In the genomic region with DNA sequence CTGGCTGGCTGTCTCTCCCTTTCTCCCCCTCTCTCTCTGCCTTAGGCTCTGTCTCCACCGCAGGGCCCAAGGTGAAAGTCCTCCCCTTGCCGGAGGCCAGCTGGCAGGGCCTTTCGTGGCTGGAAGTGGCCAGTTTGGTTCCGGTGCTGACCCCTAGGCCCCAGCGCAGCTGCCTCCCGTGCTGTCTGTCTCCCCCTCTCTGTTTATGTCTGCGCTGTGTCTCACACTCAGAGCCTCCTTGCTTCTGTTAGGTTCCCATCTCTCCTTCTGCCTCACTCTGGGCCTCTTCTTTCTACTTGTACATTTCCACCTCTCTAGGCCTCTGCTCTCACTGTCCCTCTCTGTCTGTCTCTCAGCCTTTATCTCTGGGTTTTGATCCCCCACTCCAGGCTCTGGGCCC, we compare ENCODE assay signal across 10 cellular contexts. TPM values are rescaled to one million over a fixed set of nuclear protein-coding genes. Genes with fewer than 3 reads are reported as not detected.
DNase-seq lines count a peak whose midpoint lies in the region; ATAC-seq, FAIRE-seq and TF ChIP-seq lines count a peak whose summit lies in the region.
"Had no signal": no experiment of that assay in that cellular context is flagged by ENCODE, and none has a peak within 500 bp of the region (broad histone marks: within the 10 kb centered on the region; RNA-seq: fewer than 3 reads in every experiment).

No MANE protein-coding gene starts in this region.

- peak overlapping the region; percentile 73 to 89 (median 84) for H3K27ac Mint-ChIP-seq in CD4-positive, alpha-beta memory T cell
- peak overlapping the region; percentile 100 for H3K27ac Mint-ChIP-seq in osteocyte (ENCODE audit: unreplicated experiment)

- H3K27ac ChIP-seq in CD4-positive, alpha-beta memory T cell (ENCODE audit: low read depth, low read length) = no peak overlapping the region
- H3K27ac ChIP-seq in RWPE2 (ENCODE audit: poor library complexity, severe bottlenecking) (peak overlapping the region; percentile 91), esophagus muscularis mucosa (replicated peaks in 1 of 4) (peak overlapping the region; percentile 78 to 86 (median 84))

- H3K9me3 ChIP-seq in CD4-positive, alpha-beta memory T cell (ENCODE audit: control insufficient read depth in 1 of 2, low read length in 2 of 2) = no peaks in the 10 kb centered on the region
- H3K9me3 ChIP-seq in RWPE2 (ENCODE audit: severe bottlenecking) = no peaks in the 10 kb centered on the region
- no peaks in the 10 kb centered on the region for H3K9me3 ChIP-seq in esophagus muscularis mucosa

- no peak for TF ChIP-seq CTCF in RWPE2 (IDR thresholded peaks at IDR 0.05; ENCODE audit: poor library complexity, severe bottlenecking)
- no peak for TF ChIP-seq CTCF in esophagus muscularis mucosa (IDR thresholded peaks at IDR 0.05)
- TF ChIP-seq CTCF in osteocyte (IDR thresholded peaks at IDR 0.05) = no peak

- H3K27me3 Mint-ChIP-seq in CD4-positive, alpha-beta memory T cell = no peaks in the 10 kb centered on the region
- H3K27me3 Mint-ChIP-seq in osteocyte (ENCODE audit: unreplicated experiment) = no peaks in the 10 kb centered on the region

- H3K36me3 ChIP-seq in CD4-positive, alpha-beta memory T cell (ENCODE audit: insufficient read depth, low read length) = peaks cover 57% of the 10 kb centered on the region
- H3K36me3 ChIP-seq in RWPE2 (ENCODE audit: low read depth) (peaks cover 29% of the 10 kb centered on the region), esophagus muscularis mucosa (peaks cover 15 to 49% (median 45%) of the 10 kb centered on the region in 4 donors)

- H3K4me3 Mint-ChIP-seq in CD4-positive, alpha-beta memory T cell = no peak overlapping the region
- H3K4me3 Mint-ChIP-seq in osteocyte (ENCODE audit: unreplicated experiment) = peak overlapping the region; percentile 66

- peaks cover 28% of the 10 kb centered on the region for H3K4me1 ChIP-seq in CD4-positive, alpha-beta memory T cell (ENCODE audit: insufficient read depth, low read length)
- H3K4me1 ChIP-seq in RWPE2 (ENCODE audit: insufficient read depth, poor library complexity, severe bottlenecking) (peaks cover 44% of the 10 kb centered on the region), esophagus muscularis mucosa (peaks cover 66 to 71% (median 69%) of the 10 kb centered on the region in 4 donors)

- H3K4me1 Mint-ChIP-seq in CD4-positive, alpha-beta memory T cell = peaks cover 19 to 76% (median 32%) of the 10 kb centered on the region in 4 donors
- peaks cover 76% of the 10 kb centered on the region for H3K4me1 Mint-ChIP-seq in osteocyte (ENCODE audit: unreplicated experiment)

- intact Hi-C loops in CD4-positive, alpha-beta memory T cell (cut with micrococcal nuclease) = no loop called here
- intact Hi-C loops in esophagus muscularis mucosa (cut with DNase I) = no loop called here

- no peak for TF ChIP-seq EP300 in esophagus muscularis mucosa (IDR thresholded peaks at IDR 0.05)

- FAIRE-seq in HTR-8/SVneo (lab: Jason Lieb, UNC) = no peak
- FAIRE-seq: GM18507 had no signal

- TF ChIP-seq POLR2A in esophagus muscularis mucosa (IDR thresholded peaks at IDR 0.05; ENCODE audit: low read depth) = no peak

- no peak for DNase-seq in CD4-positive, alpha-beta memory T cell
- DNase-seq in RWPE2 (ENCODE audit: low spot score) = no peak
- DNase-seq in esophagus muscularis mucosa (ENCODE audit: extremely low spot score) = no peak
- DNase-seq in osteocyte (ENCODE audit: extremely low spot score, unreplicated experiment) = no peak
- no peak for DNase-seq in COLO829 (ENCODE audit: low spot score)
- no peak for DNase-seq in HTR-8/SVneo (ENCODE audit: insufficient read length, low spot score)
- DNase-seq in SW 1271 (lab: John Stamatoyannopoulos, UW) = no peak
- DNase-seq: NCI-H510A had no signal

- ATAC-seq in RWPE2 (ENCODE audit: low read depth) (no peak), GM19395 (IDR thresholded peaks at IDR 0.05; ENCODE audit: unreplicated experiment) (no peak)

- POLR2A ChIA-PET in CD4-positive, alpha-beta memory T cell (lab: Charles Lee; ENCODE audit: partially characterized antibody) = interaction anchor here (7.8 kb wide), 1 partner anchor 31 kb away, joined by 136 read pairs; the partner anchor contains the start of gene TGFB1

- H3K27me3 ChIP-seq in CD4-positive, alpha-beta memory T cell (ENCODE audit: insufficient read depth, low read length) = no peaks in the 10 kb centered on the region
- H3K27me3 ChIP-seq in RWPE2 (ENCODE audit: insufficient read depth, poor library complexity, severe bottlenecking) (no peaks in the 10 kb centered on the region), esophagus muscularis mucosa (no peaks in the 10 kb centered on the region)

- no peak overlapping the region for H3K4me3 ChIP-seq in CD4-positive, alpha-beta memory T cell (ENCODE audit: low read length in 2 of 2)
- H3K4me3 ChIP-seq in RWPE2 (ENCODE audit: severe bottlenecking) = no peak overlapping the region
- no peak overlapping the region for H3K4me3 ChIP-seq in esophagus muscularis mucosa

- H3K36me3 Mint-ChIP-seq in CD4-positive, alpha-beta memory T cell = peaks cover 14 to 69% of the 10 kb centered on the region in 2 donors
- peaks cover 12% of the 10 kb centered on the region for H3K36me3 Mint-ChIP-seq in osteocyte (ENCODE audit: unreplicated experiment)

- CTCF ChIA-PET in CD4-positive, alpha-beta memory T cell (lab: Charles Lee; ENCODE audit: partially characterized antibody) = interaction anchor here (1.8 kb wide), 1 partner anchor 28 kb away, joined by 5 read pairs; no protein-coding TSS in a partner anchor

- H3K9me3 Mint-ChIP-seq in CD4-positive, alpha-beta memory T cell = peaks cover 0 to 6% (median 0%) of the 10 kb centered on the region in 8 donors
- H3K9me3 Mint-ChIP-seq in osteocyte (ENCODE audit: unreplicated experiment) = no peaks in the 10 kb centered on the region

- 50% methylated on average over 7 of the region's 7 CpGs for WGBS in esophagus muscularis mucosa

RNA-seq across cellular contexts. Expression of gene CCDC97, which starts 13.1 kb away (rescaled TPM):
- total RNA-seq in CD4-positive, alpha-beta memory T cell = 10 to 100 TPM; 56.4 to 61.4 TPM
- 10 to 100 TPM; 23.2 to 32.3 TPM for polyA plus RNA-seq in CD4-positive, alpha-beta memory T cell
- total RNA-seq in esophagus muscularis mucosa (10 to 100 TPM; 11.6 to 21.2 (median 14.8) TPM), osteocyte (34.4 and 35.9 TPM in 2 replicates)

RNA-seq across cellular contexts. Expression of gene TGFB1, which starts 30.7 kb away (rescaled TPM):
- 100 to 1,000 TPM; 136 to 143 TPM for total RNA-seq in CD4-positive, alpha-beta memory T cell
- 10 to 100 TPM; 28.1 to 83.7 TPM for polyA plus RNA-seq in CD4-positive, alpha-beta memory T cell
- total RNA-seq in esophagus muscularis mucosa (10 to 100 TPM; 29.8 to 52.4 (median 31.8) TPM), osteocyte (244 and 255 TPM in 2 replicates)

RNA-seq across cellular contexts. Expression of gene B9D2, which starts 40.9 kb away (rescaled TPM):
- total RNA-seq in CD4-positive, alpha-beta memory T cell = 10 to 100 TPM; 11.6 to 15.2 TPM
- polyA plus RNA-seq in CD4-positive, alpha-beta memory T cell = 10 to 100 TPM; 12.9 to 22.4 TPM
- total RNA-seq in esophagus muscularis mucosa = 1 to 10 TPM; 4.9 to 9.3 (median 6.9) TPM
- total RNA-seq in osteocyte = 4.6 and 5.5 TPM in 2 replicates

RNA-seq across cellular contexts. Expression of gene TMEM91, which starts 53.3 kb away (rescaled TPM):
- 10 to 100 TPM; 14.3 to 16.1 TPM for total RNA-seq in CD4-positive, alpha-beta memory T cell
- polyA plus RNA-seq in CD4-positive, alpha-beta memory T cell = 1 to 10 TPM; 4.8 to 4.9 TPM
- total RNA-seq in esophagus muscularis mucosa (10 to 100 TPM in 3 of 4 donors, 1 to 10 TPM in 1; 9.7 to 17.2 (median 14.1) TPM), osteocyte (8.5 and 9.2 TPM in 2 replicates)

RNA-seq across cellular contexts. Expression of gene HNRNPUL1, which starts 58.9 kb away (rescaled TPM):
- 100 to 1,000 TPM; 300 TPM for total RNA-seq in CD4-positive, alpha-beta memory T cell
- polyA plus RNA-seq in CD4-positive, alpha-beta memory T cell = 100 to 1,000 TPM in 1 of 2 donors, 10 to 100 TPM in 1; 37.8 to 110 TPM
- 100 to 1,000 TPM; 148 to 207 (median 179) TPM for total RNA-seq in esophagus muscularis mucosa
- 226 and 237 TPM in 2 replicates for total RNA-seq in osteocyte
